18 cellular contexts compared by ENCODE assay signal in the genomic region with DNA sequence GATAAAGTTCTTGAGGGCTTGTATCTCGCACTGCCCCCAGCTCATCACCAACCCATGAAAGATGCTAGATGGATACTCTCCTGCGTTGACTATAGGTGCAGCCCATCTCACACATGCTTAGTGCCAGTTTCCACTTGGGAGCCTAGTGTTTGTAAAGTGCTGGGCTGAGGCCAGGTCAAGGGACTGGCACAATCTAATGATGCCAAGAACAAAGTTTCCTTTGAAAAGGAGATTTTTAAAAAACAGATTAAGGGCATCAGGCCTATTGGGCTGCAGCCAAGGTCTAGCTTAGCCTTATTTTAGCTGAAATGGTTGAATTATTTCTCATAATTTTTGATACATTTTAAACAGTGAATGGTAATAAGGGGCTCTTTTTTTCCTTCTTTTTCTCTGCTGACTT.
DNase-seq lines count a peak whose midpoint lies in the region; ATAC-seq and TF ChIP-seq lines count a peak whose summit lies in the region.
"Had no signal": no experiment of that assay in that cellular context is flagged by ENCODE, and none has a peak within 500 bp of the region (broad histone marks: within the 10 kb centered on the region; RNA-seq: fewer than 3 reads in every experiment).

No MANE protein-coding gene starts in this region.

- H3K27me3 ChIP-seq in brain microvascular endothelial cell (replicated peaks) = no peaks in the 10 kb centered on the region
- H3K27me3 ChIP-seq: BLaER1 had no signal

- H3K36me3 ChIP-seq in brain microvascular endothelial cell (replicated peaks) = no peaks in the 10 kb centered on the region
- H3K36me3 ChIP-seq: BLaER1 had no signal

- in situ Hi-C loops in G401 (cut with HindIII; ENCODE audit: low sequenced_read_pairs) = no loop called here
- in situ Hi-C loops in brain microvascular endothelial cell (cut with HindIII; ENCODE audit: low pct_ligation_motif_present, low sequenced_read_pairs) = no loop called here

- no peak overlapping the region for H3K27ac ChIP-seq in brain microvascular endothelial cell
- H3K27ac ChIP-seq: BLaER1, C4-2B had no signal

- TF ChIP-seq CTCF in brain microvascular endothelial cell (IDR thresholded peaks at IDR 0.05; ENCODE audit: low read depth, low read length, missing control alignments) = no peak

- peak; percentile 27 for DNase-seq in G401 (ENCODE audit: low spot score)
- peak; percentile 18 for DNase-seq in NCI-H446 treated with DMSO at 0.1 percent for 48 hours (lab: John Stamatoyannopoulos, UW)
- DNase-seq in pons (ENCODE audit: low spot score) = peak; percentile 4
- no peak for DNase-seq in brain microvascular endothelial cell
- DNase-seq in NCI-H1436 treated with DMSO at 0.1 percent for 48 hours (lab: John Stamatoyannopoulos, UW) = no peak
- DNase-seq: Caco-2; CD4-positive, CD25-positive, alpha-beta regulatory T cell; CD8-positive, alpha-beta T cell; DMS153; DND-41; GDM1; H9 had no signal

- no peak overlapping the region for H3K4me3 ChIP-seq in brain microvascular endothelial cell (ENCODE audit: low read depth, low read length)
- H3K4me3 ChIP-seq: BLaER1, GM12878, GM23338 had no signal

- ATAC-seq in HG03175 (IDR thresholded peaks at IDR 0.05; ENCODE audit: unreplicated experiment) = no peak
- ATAC-seq: CD8-positive, alpha-beta T cell; GM12878; GM23338; HCT116 had no signal

Comparison
In these comparisons a context has a peak if more than half of its experiments do, and no peak if none do; other contexts are left out.
1. DNase-seq: peak in G401 (single experiment), NCI-H446 treated with DMSO at 0.1 percent for 48 hours (single experiment) and pons (single experiment); none in brain microvascular endothelial cell (single experiment) and NCI-H1436 treated with DMSO at 0.1 percent for 48 hours (single experiment).